In genomic region chr13:45897562-45897961, GRCh38 we compare ENCODE assay signal across 8 cellular contexts. TPM values are rescaled to one million over a fixed set of nuclear protein-coding genes. Genes with fewer than 3 reads are reported as not detected.
"Had no signal": no experiment of that assay in that cellular context is flagged by ENCODE, and none has a peak within 500 bp of the region (broad histone marks: within the 10 kb centered on the region; RNA-seq: fewer than 3 reads in every experiment).

No MANE protein-coding gene starts in this region.

- H3K4me1 ChIP-seq: HAP-1 had no signal

- H3K4me3 ChIP-seq: GM23248, HAP-1, K562 had no signal

- H3K36me3 ChIP-seq: HAP-1 had no signal

- ATAC-seq: HCT116, K562 had no signal

- H3K27ac ChIP-seq: GM23248 had no signal

- H3K9me3 ChIP-seq: HAP-1 had no signal

- DNase-seq: GM23248, GOT3, H7, IMR-90 had no signal

- H2AFZ ChIP-seq: GM23248 had no signal

- H3K9ac ChIP-seq: GM23248 had no signal

RNA-seq across cellular contexts. Expression of gene SIAH3, which starts 46.0 kb away (rescaled TPM):
- total RNA-seq: GM23248, H4, IMR-90, K562 had no signal
- polyA plus RNA-seq: GM23248, K562 had no signal
